8 cellular contexts compared by ENCODE assay signal in the genomic region with DNA sequence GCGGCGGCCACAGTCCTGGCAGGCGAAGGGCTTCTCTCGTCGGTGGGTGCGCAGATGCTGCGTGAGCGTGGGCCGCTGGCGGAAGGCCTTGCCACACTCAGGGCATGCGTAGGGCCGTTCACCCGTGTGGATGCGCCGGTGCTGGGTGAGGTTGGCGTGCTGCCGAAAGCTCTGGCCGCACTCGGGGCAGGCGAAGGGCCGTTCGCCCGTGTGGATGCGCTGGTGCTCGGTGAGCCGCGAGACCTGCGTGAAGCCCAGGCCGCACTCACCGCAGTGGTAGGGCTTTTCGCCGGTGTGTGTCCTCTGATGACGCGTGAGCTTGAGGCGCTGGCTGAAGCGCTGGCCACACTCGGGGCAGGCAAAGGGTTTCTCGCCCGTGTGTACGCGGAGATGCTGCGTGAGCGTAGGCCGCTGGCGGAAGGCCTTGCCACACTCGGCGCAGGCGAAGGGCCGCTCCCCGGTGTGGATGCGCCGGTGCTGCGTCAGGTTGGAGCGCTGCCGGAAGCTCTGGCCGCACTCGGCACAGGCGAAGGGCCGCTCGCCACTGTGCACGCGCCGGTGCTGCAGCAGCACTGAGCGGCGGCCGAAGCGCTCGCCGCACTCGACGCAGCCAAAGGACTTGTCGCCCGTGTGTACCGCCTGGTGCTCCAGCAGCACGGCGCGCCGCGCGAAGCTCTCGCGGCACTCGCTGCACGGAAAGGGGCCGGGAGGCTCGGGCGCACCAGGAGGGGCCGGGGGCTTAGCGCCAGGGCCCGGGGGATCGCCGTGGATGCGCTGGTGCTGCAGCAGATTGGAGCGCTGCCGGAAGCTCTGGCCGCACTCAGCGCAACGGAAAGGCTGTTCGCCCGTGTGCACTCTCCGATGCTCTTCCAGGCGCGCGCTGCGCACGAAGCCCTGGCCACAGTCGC. TPM values are rescaled to one million over a fixed set of nuclear protein-coding genes. Genes with fewer than 3 reads are reported as not detected.
DNase-seq lines count a peak whose midpoint lies in the region; ATAC-seq, FAIRE-seq and TF ChIP-seq lines count a peak whose summit lies in the region.

No MANE protein-coding gene starts in this region.

- FAIRE-seq in bronchial epithelial cell (lab: Jason Lieb, UNC): no peak

- no peak for TF ChIP-seq POLR2A in lower leg skin (IDR thresholded peaks at IDR 0.05)
- TF ChIP-seq POLR2A in tibial nerve (IDR thresholded peaks at IDR 0.05): no peak

- H3K9me3 ChIP-seq in tibial nerve: no peaks in the 10 kb centered on the region

- H3K4me1 ChIP-seq in tibial nerve: peaks cover 0 to 46% (median 29%) of the 10 kb centered on the region in 4 donors

- DNase-seq in activated CD8-positive, alpha-beta memory T cell treated with anti-CD3 and anti-CD28 coated beads for 24 hours: peak; percentile 81
- no peak for DNase-seq in activated CD8-positive, alpha-beta memory T cell treated with anti-CD3 and anti-CD28 coated beads, Interleukin-2, amount 50 U/mL, for 4 hours
- DNase-seq in bronchial epithelial cell (ENCODE audit: low read depth) (no peak), lower leg skin (ENCODE audit: low spot score in 2 of 2) (peak in 1 of 2 donors; percentile 76), tibial nerve (ENCODE audit: low spot score in 2 of 2) (no peak), NOMO-1 treated with dmso at 0.1 percent for 144 hours (lab: John Stamatoyannopoulos, UW; ENCODE audit: unreplicated experiment) (no peak), AML-193 (lab: John Stamatoyannopoulos, UW) (no peak)

- ATAC-seq in GM19324 (IDR thresholded peaks at IDR 0.05; ENCODE audit: low FRiP score, unreplicated experiment): no peak

- TF ChIP-seq CTCF in bronchial epithelial cell (IDR thresholded peaks at IDR 0.05; ENCODE audit: insufficient read depth, low read length, severe bottlenecking) (no peak), lower leg skin (IDR thresholded peaks at IDR 0.05) (no peak), tibial nerve (IDR thresholded peaks at IDR 0.05) (no peak)

- peak in 1 of 2 donors; percentile 53 for TF ChIP-seq EP300 in tibial nerve (IDR thresholded peaks at IDR 0.05)

- H3K27me3 ChIP-seq in bronchial epithelial cell (ENCODE audit: control insufficient read depth, insufficient read depth, low read length): no peaks in the 10 kb centered on the region
- peaks cover 0 to 12% of the 10 kb centered on the region in 2 donors for H3K27me3 ChIP-seq in tibial nerve

- intact Hi-C loops in lower leg skin (cut with DNase I; ENCODE audit: low total_unique reads): no loop called here

- H3K27ac ChIP-seq in tibial nerve: peak overlapping the region in 2 of 4 donors; percentile 42 to 59

- 4 to 9% methylated on average over 32 to 48 of the region's 107 CpGs for WGBS in lower leg skin, 2 donors
- 2 to 15% methylated on average over 11 to 50 of the region's 107 CpGs for WGBS in tibial nerve, 2 donors

- H3K4me3 ChIP-seq in bronchial epithelial cell (ENCODE audit: low read depth, low read length) (peak overlapping the region; percentile 43), lower leg skin (ENCODE audit: low read depth, poor library complexity, severe bottlenecking) (peak overlapping the region; percentile 16), tibial nerve (peak overlapping the region; percentile 21 to 52 (median 35))

- H3K36me3 ChIP-seq in bronchial epithelial cell (ENCODE audit: control insufficient read depth, insufficient read depth, low read length) (peaks cover under 1% of the 10 kb centered on the region), tibial nerve (peaks cover 0 to 22% (median 0%) of the 10 kb centered on the region in 3 donors)

RNA-seq across cellular contexts. Expression of a gene that starts 4.0 kb away (rescaled TPM):
- total RNA-seq in bronchial epithelial cell (128 and 159 TPM in 2 replicates), lower leg skin (10 to 100 TPM; 14.8 to 37.0 (median 23.6) TPM), tibial nerve (10 to 100 TPM; 18.4 to 38.2 (median 29.4) TPM)

RNA-seq across cellular contexts. Expression of a gene that starts 7.5 kb away (rescaled TPM):
- 166 and 219 TPM in 2 replicates for total RNA-seq in bronchial epithelial cell
- 100 to 1,000 TPM; 104 to 129 (median 118) TPM for total RNA-seq in lower leg skin
- total RNA-seq in tibial nerve: 100 to 1,000 TPM in 3 of 4 donors, 10 to 100 TPM in 1; 90.0 to 146 (median 128) TPM

RNA-seq across cellular contexts. Expression of a gene that starts 10.8 kb away (rescaled TPM):
- total RNA-seq in bronchial epithelial cell: 14.7 and 17.8 TPM in 2 replicates
- 10 to 100 TPM; 14.8 to 34.7 (median 27.6) TPM for total RNA-seq in lower leg skin
- 10 to 100 TPM; 41.6 to 88.8 (median 52.5) TPM for total RNA-seq in tibial nerve

RNA-seq across cellular contexts. Expression of a gene that starts 18.5 kb away (rescaled TPM):
- total RNA-seq in bronchial epithelial cell (270 and 277 TPM in 2 replicates), lower leg skin (100 to 1,000 TPM; 225 to 412 (median 265) TPM), tibial nerve (100 to 1,000 TPM; 136 to 299 (median 159) TPM)

RNA-seq across cellular contexts. Expression of a gene that starts 42.8 kb away (rescaled TPM):
- total RNA-seq in bronchial epithelial cell: 3.4 and 5.1 TPM in 2 replicates
- total RNA-seq in lower leg skin: 10 to 100 TPM; 13.3 to 30.5 (median 18.4) TPM
- 10 to 100 TPM in 3 of 4 donors, 1 to 10 TPM in 1; 9.8 to 16.5 (median 12.6) TPM for total RNA-seq in tibial nerve
